8 cellular contexts compared by ENCODE assay signal in the genomic region with DNA sequence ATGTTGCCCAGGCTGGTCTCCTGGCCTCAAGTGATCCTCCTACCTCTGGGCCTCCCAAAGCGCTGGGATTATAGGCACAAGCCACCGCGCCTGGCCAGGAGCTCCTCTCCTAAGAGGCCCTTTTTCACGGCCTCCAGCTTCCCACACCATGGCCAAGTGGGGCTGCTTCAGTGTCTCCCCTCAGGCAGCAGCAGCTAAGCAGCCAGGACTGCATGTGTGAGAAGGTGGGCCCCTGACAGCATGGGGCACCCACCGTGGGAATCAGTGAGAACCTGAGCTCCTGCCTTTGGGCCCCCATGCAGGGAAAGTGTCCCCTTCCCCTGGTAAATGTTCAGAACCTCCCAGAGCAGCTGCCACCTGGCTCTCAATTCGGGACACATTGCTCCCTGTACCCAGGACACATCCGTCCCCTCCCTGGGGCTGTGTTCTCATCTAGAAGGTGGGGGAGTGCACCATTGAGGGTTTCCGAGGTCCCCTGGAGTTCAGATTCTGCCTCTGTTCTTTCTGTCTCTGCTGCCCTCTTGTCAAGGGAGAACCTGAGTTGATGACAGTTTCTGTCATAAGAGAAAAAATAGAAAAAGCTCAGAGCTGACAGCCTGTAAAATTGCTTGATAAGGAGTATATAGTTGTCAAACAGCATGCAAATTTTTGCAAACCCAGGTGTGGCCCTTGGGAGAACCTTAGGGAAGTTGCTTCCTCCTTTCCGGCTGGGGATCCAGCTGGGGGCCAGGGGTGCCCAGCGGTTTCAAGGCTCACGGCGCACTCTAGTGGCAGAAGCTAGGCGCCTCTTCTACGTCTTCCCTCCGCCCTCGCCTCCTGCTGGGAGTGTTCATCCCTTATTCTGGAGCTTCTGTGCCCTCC. TPM values are rescaled to one million over a fixed set of nuclear protein-coding genes. Genes with fewer than 3 reads are reported as not detected.
DNase-seq lines count a peak whose midpoint lies in the region; ATAC-seq and TF ChIP-seq lines count a peak whose summit lies in the region.

No MANE protein-coding gene starts in this region.

- peak; percentile 33 for DNase-seq in DMS53 treated with DMSO at 0.1 percent for 48 hours (lab: John Stamatoyannopoulos, UW; ENCODE audit: unreplicated experiment)
- peak; percentile 54 for DNase-seq in M059J (ENCODE audit: low read depth)
- peak; percentile 46 for DNase-seq in T follicular helper cell (ENCODE audit: low read depth)
- peak; percentile 88 for DNase-seq in adipocyte (ENCODE audit: low read depth)
- DNase-seq in left ventricle myocardium superior = peak; percentile 78
- peak; percentile 74 for DNase-seq in sigmoid colon

- H3K27me3 ChIP-seq in adipocyte (replicated peaks; ENCODE audit: control insufficient read depth, insufficient read depth, low read length) (peaks cover 50% of the 10 kb centered on the region), sigmoid colon (peaks cover 0 to 13% (median 0%) of the 10 kb centered on the region in 3 donors)

- no peak for TF ChIP-seq POLR2A in sigmoid colon (IDR thresholded peaks at IDR 0.05)

- no peaks in the 10 kb centered on the region for H3K9me3 ChIP-seq in adipocyte (ENCODE audit: control insufficient read depth, low read length)
- H3K9me3 ChIP-seq in sigmoid colon = no peaks in the 10 kb centered on the region

- no peak overlapping the region for H3K9ac ChIP-seq in adipocyte (ENCODE audit: low read length)

- TF ChIP-seq EP300 in sigmoid colon (IDR thresholded peaks at IDR 0.05) = no peak

- no peak overlapping the region for H3K27ac ChIP-seq in sigmoid colon

- H3K36me3 ChIP-seq in adipocyte (ENCODE audit: control insufficient read depth, insufficient read depth, low read length, severe bottlenecking) (no peaks in the 10 kb centered on the region), sigmoid colon (no peaks in the 10 kb centered on the region)

- ATAC-seq in left ventricle myocardium superior = peak; percentile 87
- ATAC-seq in GM21723 (IDR thresholded peaks at IDR 0.05; ENCODE audit: unreplicated experiment) = no peak
- ATAC-seq in HG03095 (IDR thresholded peaks at IDR 0.05; ENCODE audit: unreplicated experiment) = no peak

- H3K4me1 ChIP-seq in adipocyte (ENCODE audit: control insufficient read depth, insufficient read depth, low read length) (peaks cover 7% of the 10 kb centered on the region), sigmoid colon (no peaks in the 10 kb centered on the region)

- H3K4me3 ChIP-seq in adipocyte (ENCODE audit: low read length) = no peak overlapping the region
- no peak overlapping the region for H3K4me3 ChIP-seq in sigmoid colon

- 32 to 37% methylated on average over 16 of the region's 16 CpGs for WGBS in sigmoid colon, 2 donors

- TF ChIP-seq CTCF in sigmoid colon (IDR thresholded peaks at IDR 0.05) = peak; percentile 61 to 82 (median 75)

- intact Hi-C loops in left ventricle myocardium superior (cut with micrococcal nuclease) (no loop called here), sigmoid colon (cut with DNase I) (loop anchor here (2.0 kb wide), 1 partner anchor 490 kb away; no protein-coding TSS in a partner anchor)

RNA-seq across cellular contexts. Expression of a gene that starts 29.7 kb away (rescaled TPM):
- total RNA-seq in M059J (2014; rRNA removed; shearing (Covaris generic)) = not detected in 2 replicates
- total RNA-seq in left ventricle myocardium superior (5.2 TPM), sigmoid colon (under 1 TPM; under 0.01 to 0.71 (median 0.08) TPM)
- polyA plus RNA-seq in sigmoid colon = 10 to 100 TPM; 10.2 to 19.5 (median 17.8) TPM

Comparison
In these comparisons a context has a peak if more than half of its experiments do, and no peak if none do; other contexts are left out.
1. DNase-seq: peak in every context shown above with its lines; median percentile 88 in adipocyte; 78 in left ventricle myocardium superior; 74 in sigmoid colon; 54 in M059J; 46 in T follicular helper cell; 33 in DMS53 treated with DMSO at 0.1 percent for 48 hours.